Comparison of ENCODE assay signal across 21 cellular contexts in the genomic region with DNA sequence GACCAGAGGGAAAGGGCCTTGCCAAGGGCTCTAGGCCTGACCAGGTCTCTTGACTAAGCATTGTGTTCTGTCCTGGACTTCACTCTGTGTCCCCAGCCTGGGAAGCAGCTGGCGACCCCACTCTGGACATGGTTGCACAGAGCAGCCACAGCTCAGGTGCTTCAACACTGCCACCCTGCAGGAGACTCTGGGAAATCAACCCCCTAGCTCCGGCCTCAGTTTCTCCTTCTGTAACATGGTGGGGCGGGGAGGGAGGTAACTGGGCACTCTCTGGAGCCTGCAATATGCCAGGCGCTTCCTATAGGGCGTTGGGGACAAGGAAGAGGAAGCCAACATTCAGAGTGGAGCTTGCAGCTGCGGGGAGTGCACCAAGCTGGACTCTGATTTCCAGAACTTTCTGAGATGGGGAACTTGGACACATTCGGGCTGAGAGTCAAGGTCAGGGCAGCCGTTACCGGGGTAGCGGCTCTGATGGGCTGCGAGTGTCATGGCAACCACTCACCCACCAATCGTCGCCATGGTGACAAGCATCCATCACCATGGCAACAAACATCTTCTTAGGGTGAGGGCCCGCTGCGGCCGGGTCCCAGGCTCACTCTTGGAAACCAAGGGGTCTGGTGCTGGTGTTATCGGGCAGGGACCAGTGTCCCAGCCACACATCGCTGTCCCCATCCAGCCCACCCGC. TPM values are rescaled to one million over a fixed set of nuclear protein-coding genes. Genes with fewer than 3 reads are reported as not detected.
DNase-seq lines count a peak whose midpoint lies in the region; ATAC-seq, FAIRE-seq and TF ChIP-seq lines count a peak whose summit lies in the region.
"Had no signal": no experiment of that assay in that cellular context is flagged by ENCODE, and none has a peak within 500 bp of the region (broad histone marks: within the 10 kb centered on the region; RNA-seq: fewer than 3 reads in every experiment).

No MANE protein-coding gene starts in this region.

- H3K36me3 ChIP-seq in HepG2 (replicated peaks in 1 of 2; ENCODE audit: control insufficient read depth in 1 of 2, insufficient read depth in 2 of 2, low read length in 2 of 2) (no peaks in the 10 kb centered on the region), right lobe of liver (no peaks in the 10 kb centered on the region)

- no peaks in the 10 kb centered on the region for H4K20me1 ChIP-seq in HepG2 (ENCODE audit: insufficient read depth, low read length)

- H3K27ac ChIP-seq in HepG2 (ENCODE audit: extremely low read length, insufficient read depth, low read length) (no peak overlapping the region), right lobe of liver (no peak overlapping the region)

- POLR2A ChIA-PET in HepG2 (lab: Yijun Ruan, JAX) = no interaction called here

- FAIRE-seq in HepG2 (lab: Jason Lieb, UNC) = no peak
- FAIRE-seq: GM12891, GM19239, RCC 7860 had no signal

- WGBS in HepG2 (ENCODE audit: low lambda C conversion rate) = 23% methylated on average over 11 of the region's 19 CpGs
- 74% methylated on average over 8 of the region's 19 CpGs for WGBS in right lobe of liver (ENCODE audit: insufficient coverage, low coverage, low lambda C conversion rate, missing lambda C conversion rate)

- intact Hi-C loops in HepG2 (cut with micrococcal nuclease; ENCODE audit: unreplicated experiment) (no loop called here), right lobe of liver (cut with DNase I) (no loop called here)

- peaks cover under 1% of the 10 kb centered on the region; the same call in 1 of the 2 replicates for H3K4me1 ChIP-seq in HepG2 (ENCODE audit: insufficient read depth, low read length)
- H3K4me1 ChIP-seq in right lobe of liver = peaks cover 0 to 1% (median 0%) of the 10 kb centered on the region in 4 donors

- H3K9me3 ChIP-seq in HepG2 (ENCODE audit: low read length) (no peaks in the 10 kb centered on the region), right lobe of liver (no peaks in the 10 kb centered on the region)

- BruUV-seq in HepG2 (replicated peaks; lab: Mats Ljungman, UMichigan) = no TSS peak

- in situ Hi-C loops in HepG2 (cut with HindIII; ENCODE audit: extremely low pct_ligation_motif_present, low pct_unique_long_range_greater_than_20kb) = loop anchor here (10.0 kb wide), 1 partner anchor 127 kb away; no protein-coding TSS in a partner anchor

- TF ChIP-seq RAD21 in HepG2 (CRISPR knock-in tag; IDR thresholded peaks at IDR 0.05) = no peak

- no peak overlapping the region for H3K4me3 ChIP-seq in HepG2 (replicated peaks in 1 of 3; ENCODE audit: insufficient read depth in 1 of 3, low read depth in 2 of 3, low read length in 3 of 3)
- no peak overlapping the region for H3K4me3 ChIP-seq in right lobe of liver

- ATAC-seq in HepG2 = no peak
- ATAC-seq in right lobe of liver = no peak
- ATAC-seq in HG02763 (IDR thresholded peaks at IDR 0.05; ENCODE audit: unreplicated experiment) = no peak
- ATAC-seq: HCT116 had no signal

- no peak overlapping the region for H3K4me2 ChIP-seq in HepG2 (ENCODE audit: low read depth, low read length)

- H3K9ac ChIP-seq in HepG2 (ENCODE audit: insufficient read depth, low read depth, low read length) = no peak overlapping the region

- no peak overlapping the region for H2AFZ ChIP-seq in HepG2 (ENCODE audit: low read length)

- peak; percentile 7 for DNase-seq in NCI-H1105 treated with DMSO at 0.1 percent for 48 hours (lab: John Stamatoyannopoulos, UW)
- no peak for DNase-seq in NCI-H1105 (lab: John Stamatoyannopoulos, UW)
- no peak for DNase-seq in HepG2 (ENCODE audit: low spot score)
- DNase-seq in right lobe of liver = no peak
- DNase-seq in mesenteric fat pad (ENCODE audit: low spot score) = peak; percentile 86
- no peak for DNase-seq in activated T-cell treated with anti-CD3 and anti-CD28 coated beads, Interleukin-2, amount 50 U/mL, for 1 hour
- no peak for DNase-seq in stimulated activated naive CD4-positive, alpha-beta T cell treated with Interleukin-2 at 50 U/mL for 16 hours (lab: John Stamatoyannopoulos, UW)
- DNase-seq: C1 segment of cervical spinal cord, COR-L47, DMS79, IMR-90, NCI-H526, SHP77 had no signal

- no peaks in the 10 kb centered on the region for H3K79me2 ChIP-seq in HepG2 (ENCODE audit: insufficient read depth, low read length)

- H3K27me3 ChIP-seq in HepG2 (ENCODE audit: control insufficient read depth in 1 of 2, insufficient read depth in 2 of 2, low read length in 2 of 2) (peaks cover 1 to 3% of the 10 kb centered on the region in 2 experiments; a peak in 4 of 5 replicates), right lobe of liver (peaks cover 0 to under 1% of the 10 kb centered on the region in 2 donors)

- TF ChIP-seq CTCF in HepG2 (CRISPR knock-in tag; IDR thresholded peaks at IDR 0.05) = no peak
- no peak for TF ChIP-seq CTCF in right lobe of liver (IDR thresholded peaks at IDR 0.05)

- TF ChIP-seq POLR2A in HepG2 (IDR thresholded peaks at IDR 0.05; ENCODE audit: insufficient read depth in 1 of 2, low read depth in 2 of 2, low read length in 2 of 2) = no peak
- TF ChIP-seq POLR2A in right lobe of liver (IDR thresholded peaks at IDR 0.05) = no peak

- CTCF ChIA-PET in HepG2 (lab: Yijun Ruan, JAX; ENCODE audit: low intra/inter-chr PET ratio, low total read pairs) = no interaction called here

- TF ChIP-seq EP300 in HepG2 (IDR thresholded peaks at IDR 0.05; ENCODE audit: low read depth in 2 of 2, low read length in 2 of 2) (no peak), HepG2 (CRISPR knock-in tag; IDR thresholded peaks at IDR 0.05; ENCODE audit: borderline replicate concordance) (no peak)

TF ChIP-seq in HepG2, 621 proteins besides CTCF, POLR2A, EP300 and RAD21:
- peak; percentile 68 for TF ChIP-seq RFX1 (IDR thresholded peaks at IDR 0.05)
- TF ChIP-seq RFX3 (CRISPR knock-in tag; IDR thresholded peaks at IDR 0.05) = 0 out of 2 replicates have a peak, but pooled peaks have one; percentile 33
- TF ChIP-seq ZFP36 (IDR thresholded peaks at IDR 0.05; ENCODE audit: borderline replicate concordance, low read depth, low read length, partially characterized antibody) = no peak
- TF ChIP-seq, protein P1, sequence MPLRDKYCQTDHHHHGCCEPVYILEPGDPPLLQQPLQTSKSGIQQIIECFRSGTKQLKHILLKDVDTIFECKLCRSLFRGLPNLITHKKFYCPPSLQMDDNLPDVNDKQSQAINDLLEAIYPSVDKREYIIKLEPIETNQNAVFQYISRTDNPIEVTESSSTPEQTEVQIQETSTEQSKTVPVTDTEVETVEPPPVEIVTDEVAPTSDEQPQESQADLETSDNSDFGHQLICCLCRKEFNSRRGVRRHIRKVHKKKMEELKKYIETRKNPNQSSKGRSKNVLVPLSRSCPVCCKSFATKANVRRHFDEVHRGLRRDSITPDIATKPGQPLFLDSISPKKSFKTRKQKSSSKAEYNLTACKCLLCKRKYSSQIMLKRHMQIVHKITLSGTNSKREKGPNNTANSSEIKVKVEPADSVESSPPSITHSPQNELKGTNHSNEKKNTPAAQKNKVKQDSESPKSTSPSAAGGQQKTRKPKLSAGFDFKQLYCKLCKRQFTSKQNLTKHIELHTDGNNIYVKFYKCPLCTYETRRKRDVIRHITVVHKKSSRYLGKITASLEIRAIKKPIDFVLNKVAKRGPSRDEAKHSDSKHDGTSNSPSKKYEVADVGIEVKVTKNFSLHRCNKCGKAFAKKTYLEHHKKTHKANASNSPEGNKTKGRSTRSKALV (CRISPR knock-in tag; IDR thresholded peaks at IDR 0.05) = no peak

RNA-seq across cellular contexts. Expression of a gene that starts 12.8 kb away (rescaled TPM):
- total RNA-seq in HepG2 (2016; rRNA removed; fragmentation: Illumina TruSeq; extraction: Trizol) (not detected in 2 replicates), right lobe of liver (under 1 TPM; 0.07 to 0.62 (median 0.28) TPM), mesenteric fat pad (33.9 TPM)
- not detected in 2 replicates for total RNA-seq in HepG2 (2016; cell fraction: cytosol; rRNA removed; fragmentation: Illumina TruSeq; extraction: Trizol; ENCODE audit: low read depth)
- total RNA-seq in HepG2 (2016; cell fraction: insoluble cytoplasmic fraction; rRNA removed; fragmentation: Illumina TruSeq; extraction: Trizol) = not detected in 2 replicates
- total RNA-seq in HepG2 (2016; cell fraction: membrane; rRNA removed; fragmentation: Illumina TruSeq; extraction: Trizol) = not detected in 2 replicates
- not detected in 2 replicates for total RNA-seq in HepG2 (2016; cell fraction: nucleus; rRNA removed; fragmentation: Illumina TruSeq; extraction: Trizol)
- polyA plus RNA-seq in HepG2 (2011; rRNA removed) = not detected in 2 replicates
- polyA plus RNA-seq in HepG2 (2011; cell fraction: cytosol; rRNA removed) = not detected in 2 replicates
- not detected in 2 replicates for polyA plus RNA-seq in HepG2 (2011; cell fraction: nucleus; rRNA removed)
- polyA plus RNA-seq in HepG2 (2012) = not detected in 2 replicates
- not detected in 2 replicates for polyA plus RNA-seq in HepG2 (2016; cell fraction: cytosol; fragmentation: Illumina TruSeq; extraction: Trizol; ENCODE audit: low read depth)
- not detected in 2 replicates for polyA plus RNA-seq in HepG2 (2016; cell fraction: insoluble cytoplasmic fraction; fragmentation: Illumina TruSeq; extraction: Trizol; ENCODE audit: low read depth)
- polyA plus RNA-seq in HepG2 (2016; cell fraction: membrane; fragmentation: Illumina TruSeq; extraction: Trizol; ENCODE audit: low read depth) = not detected in 2 replicates
- polyA plus RNA-seq in HepG2 (2016; cell fraction: nucleus; fragmentation: Illumina TruSeq; extraction: Trizol; ENCODE audit: insufficient read depth, low read depth) = not detected in 2 replicates
- 0.05 TPM in 1 of 2 replicates, not detected in the other for polyA minus RNA-seq in HepG2 (2011; rRNA and poly(A)+ RNA removed; ENCODE audit: low replicate concordance)
- not detected in 2 replicates for polyA minus RNA-seq in HepG2 (2011; cell fraction: cytosol; rRNA and poly(A)+ RNA removed)
- polyA minus RNA-seq in HepG2 (2011; cell fraction: nucleus; rRNA and poly(A)+ RNA removed) = not detected in 2 replicates
- total RNA-seq: A172, G401, IMR-90, LHCN-M2 had no signal

Comparison
In these comparisons a context has a peak if more than half of its experiments do, and no peak if none do; other contexts are left out.
1. DNase-seq: peak in NCI-H1105 treated with DMSO at 0.1 percent for 48 hours (single experiment) and mesenteric fat pad (single experiment); none in NCI-H1105 (single experiment), HepG2 (single experiment), right lobe of liver (0 of 3), activated T-cell treated with anti-CD3 and anti-CD28 coated beads, Interleukin-2, amount 50 U/mL, for 1 hour (single experiment) and stimulated activated naive CD4-positive, alpha-beta T cell treated with Interleukin-2 at 50 U/mL for 16 hours (single experiment).
2. RNA of a gene that starts 12.8 kb away (total RNA-seq): 33.9 TPM in mesenteric fat pad (single experiment); 0.07 to 0.62 TPM in right lobe of liver and not detected in HepG2; every median in the first group is over 10 times any median in the second.